ENCODE assay signal across 35 cellular contexts in the genomic region with DNA sequence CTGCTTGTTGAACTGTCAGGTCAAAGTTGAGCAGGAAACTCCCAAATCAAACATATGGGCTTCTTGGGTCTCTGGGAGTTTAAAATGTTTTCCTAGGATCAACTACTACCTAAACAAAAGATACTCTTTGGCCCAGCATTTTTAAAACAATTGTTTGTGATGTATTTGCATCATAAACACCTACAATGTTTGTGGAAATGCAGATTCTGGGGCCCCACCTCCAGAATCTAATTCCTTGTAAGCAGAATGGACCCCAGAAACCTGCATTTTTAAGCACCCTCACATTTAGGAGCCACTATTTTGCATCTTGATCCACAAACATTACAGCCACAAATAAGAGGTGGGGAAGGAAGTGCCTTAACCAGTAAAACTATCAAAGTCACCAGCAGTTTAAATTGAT.
"Had no signal": no experiment of that assay in that cellular context is flagged by ENCODE, and none has a peak within 500 bp of the region (broad histone marks: within the 10 kb centered on the region; RNA-seq: fewer than 3 reads in every experiment).

No MANE protein-coding gene starts in this region.

- H3K4me1 ChIP-seq: adrenal gland, body of pancreas, foreskin keratinocyte, heart left ventricle had no signal

- H3K4me3 Mint-ChIP-seq: activated B cell treated with CpG ODN at 0.5 μM for 24 hours; activated CD8-positive, alpha-beta T cell treated with anti-CD3 and anti-CD28 coated beads for 36 hours; activated naive CD4-positive, alpha-beta T cell treated with anti-CD3 and anti-CD28 coated beads for 36 hours; activated naive CD4-positive, alpha-beta T cell treated with anti-CD3 and anti-CD28 coated beads, Interleukin-2, amount 50 U/mL, for 24 hours; activated naive CD8-positive, alpha-beta T cell treated with anti-CD3 and anti-CD28 coated beads for 36 hours; activated naive CD8-positive, alpha-beta T cell treated with anti-CD3 and anti-CD28 coated beads, Interleukin-2, amount 50 U/mL, for 24 hours; activated T-cell treated with anti-CD3 and anti-CD28 coated beads, Interleukin-2, amount 50 U/mL, for 4 hours; activated T-helper 1 cell treated with anti-CD3 and anti-CD28 coated beads, Interleukin-12 subunit alpha, Interleukin-12 subunit beta, Interleukin-2, Interleukin-4 antibody, amounts not matched to agents 30 ng/mL and 10 ng/mL and 1 ng/mL, durations not matched to agents 14 hours and 24 hours and 36 hours; effector memory CD8-positive, alpha-beta T cell; T-helper 17 cell; T-helper 2 cell treated with Interferon-gamma antibody and Interleukin-4, amounts not matched to agents 5 μg/mL and 100 μg/mL, for 36 hours had no signal

- H3K27ac ChIP-seq: adrenal gland, body of pancreas, esophagus muscularis mucosa, foreskin keratinocyte, gastrocnemius medialis, heart left ventricle, WERI-Rb-1 had no signal

- DNase-seq: activated B cell treated with CpG ODN at 0.5 μM for 24 hours; activated CD4-positive, alpha-beta T cell treated with anti-CD3 and anti-CD28 coated beads for 48 hours; activated CD4-positive, alpha-beta T cell treated with anti-CD3 and anti-CD28 coated beads, Interleukin-2, amount 50 U/mL, for 1 hour; activated CD4-positive, alpha-beta T cell treated with anti-CD3 and anti-CD28 coated beads, Interleukin-2, amount 50 U/mL, for 48 hours; activated CD8-positive, alpha-beta memory T cell treated with anti-CD3 and anti-CD28 coated beads for 24 hours; activated CD8-positive, alpha-beta T cell treated with anti-CD3 and anti-CD28 coated beads for 36 hours; activated effector memory CD4-positive, alpha-beta T cell treated with anti-CD3 and anti-CD28 coated beads, Interleukin-2, amount 50 U/mL, for 16 hours; activated naive CD4-positive, alpha-beta T cell treated with anti-CD3 and anti-CD28 coated beads for 36 hours; activated naive CD8-positive, alpha-beta T cell treated with anti-CD3 and anti-CD28 coated beads for 36 hours; activated naive CD8-positive, alpha-beta T cell treated with anti-CD3 and anti-CD28 coated beads, Interleukin-2, amount 50 U/mL, for 24 hours; activated T-cell treated with anti-CD3 and anti-CD28 coated beads, Interleukin-2, amount 50 U/mL, for 4 hours; adrenal gland; amygdala; aorta; body of pancreas; caudate nucleus; cortex of kidney; dermis blood vessel endothelial cell; effector CD4-positive, alpha-beta T cell; effector memory CD8-positive, alpha-beta T cell; erythroblast; foreskin keratinocyte; gastrocnemius medialis; glutamatergic neuron; heart left ventricle; T-helper 17 cell; T1000; WERI-Rb-1 had no signal

- H3K27ac Mint-ChIP-seq: activated CD8-positive, alpha-beta T cell treated with anti-CD3 and anti-CD28 coated beads for 36 hours; activated naive CD4-positive, alpha-beta T cell treated with anti-CD3 and anti-CD28 coated beads for 36 hours; activated naive CD4-positive, alpha-beta T cell treated with anti-CD3 and anti-CD28 coated beads, Interleukin-2, amount 50 U/mL, for 24 hours; activated naive CD8-positive, alpha-beta T cell treated with anti-CD3 and anti-CD28 coated beads for 36 hours; activated naive CD8-positive, alpha-beta T cell treated with anti-CD3 and anti-CD28 coated beads, Interleukin-2, amount 50 U/mL, for 24 hours; activated T-helper 1 cell treated with anti-CD3 and anti-CD28 coated beads, Interleukin-12 subunit alpha, Interleukin-12 subunit beta, Interleukin-2, Interleukin-4 antibody, amounts not matched to agents 30 ng/mL and 10 ng/mL and 1 ng/mL, durations not matched to agents 14 hours and 24 hours and 36 hours; activated T-helper 2 cell treated with anti-CD3 and anti-CD28 coated beads, Interferon-gamma antibody, Interleukin-2, Interleukin-4, amounts not matched to agents 10 μg/mL and 5 μg/mL and 100 μg/mL, durations not matched to agents 14 hours and 24 hours and 36 hours; effector memory CD8-positive, alpha-beta T cell; T-helper 17 cell; T-helper 2 cell treated with Interferon-gamma antibody and Interleukin-4, amounts not matched to agents 5 μg/mL and 100 μg/mL, for 36 hours had no signal

- H3K4me1 Mint-ChIP-seq: activated naive CD4-positive, alpha-beta T cell treated with anti-CD3 and anti-CD28 coated beads, Interleukin-2, amount 50 U/mL, for 24 hours; activated naive CD8-positive, alpha-beta T cell treated with anti-CD3 and anti-CD28 coated beads for 36 hours; activated naive CD8-positive, alpha-beta T cell treated with anti-CD3 and anti-CD28 coated beads, Interleukin-2, amount 50 U/mL, for 24 hours; T-helper 17 cell had no signal

- H3K27me3 Mint-ChIP-seq: activated B cell treated with CpG ODN at 0.5 μM for 24 hours; activated CD8-positive, alpha-beta T cell treated with anti-CD3 and anti-CD28 coated beads for 36 hours; activated naive CD4-positive, alpha-beta T cell treated with anti-CD3 and anti-CD28 coated beads, Interleukin-2, amount 50 U/mL, for 24 hours; activated naive CD8-positive, alpha-beta T cell treated with anti-CD3 and anti-CD28 coated beads for 36 hours; activated naive CD8-positive, alpha-beta T cell treated with anti-CD3 and anti-CD28 coated beads, Interleukin-2, amount 50 U/mL, for 24 hours; effector memory CD8-positive, alpha-beta T cell; T-helper 17 cell had no signal

- ATAC-seq: activated CD4-positive, CD25-positive, alpha-beta regulatory T cell treated with anti-CD3 and anti-CD28 coated beads, Interleukin-2, amount 50 U/mL, for 24 hours; activated CD8-positive, alpha-beta T cell treated with anti-CD3 and anti-CD28 coated beads for 36 hours; activated naive CD8-positive, alpha-beta T cell treated with anti-CD3 and anti-CD28 coated beads, Interleukin-2, amount 50 U/mL, for 24 hours; activated T-cell treated with anti-CD3 and anti-CD28 coated beads, Interleukin-2, amount 50 U/mL, for 4 hours; body of pancreas; effector memory CD8-positive, alpha-beta T cell; foreskin keratinocyte; gastrocnemius medialis; heart left ventricle; T-helper 17 cell had no signal

- H3K9me3 Mint-ChIP-seq: activated B cell treated with CpG ODN at 0.5 μM for 24 hours; effector memory CD8-positive, alpha-beta T cell had no signal

- H3K9me3 ChIP-seq: adrenal gland, gastrocnemius medialis had no signal

- H3K27me3 ChIP-seq: adrenal gland, body of pancreas, esophagus muscularis mucosa, foreskin keratinocyte, gastrocnemius medialis, heart left ventricle had no signal

- FAIRE-seq: colon had no signal

- H3K4me3 ChIP-seq: adrenal gland, body of pancreas, esophagus muscularis mucosa, gastrocnemius medialis, heart left ventricle had no signal
